ENCODE assay signal across 11 cellular contexts in the genomic region with DNA sequence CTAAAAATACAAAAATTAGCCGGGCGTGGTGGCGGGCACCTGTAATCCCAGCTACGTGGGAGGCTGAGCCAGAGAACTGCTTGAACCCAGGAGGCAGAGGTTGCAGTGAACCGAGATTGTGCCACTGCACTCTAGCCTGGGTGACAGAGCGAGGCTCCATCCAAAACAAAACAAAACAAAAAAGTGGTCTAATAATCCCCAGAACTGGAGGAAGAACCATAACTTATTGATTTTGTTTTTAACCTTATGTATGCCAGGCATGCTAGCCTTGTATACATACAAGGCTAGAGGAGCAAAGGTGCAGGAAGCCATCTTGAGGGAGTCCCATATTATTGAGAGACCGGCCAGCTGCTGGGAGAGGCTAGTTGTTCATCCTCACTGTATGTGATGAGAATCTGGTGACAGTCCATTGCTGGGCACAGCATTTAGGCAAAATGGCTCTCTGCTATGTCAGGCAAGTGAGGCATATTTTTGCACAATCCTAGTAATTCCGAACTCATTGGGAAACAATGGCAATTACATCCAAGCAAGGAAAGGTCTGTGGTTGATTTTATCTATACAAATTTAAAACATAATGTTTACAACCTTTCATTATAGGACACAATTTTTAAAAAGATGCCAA. TPM values are rescaled to one million over a fixed set of nuclear protein-coding genes. Genes with fewer than 3 reads are reported as not detected.
A peak's percentile ranks its signal among the peaks of the same experiment; 100 is the strongest.
DNase-seq lines count a peak whose midpoint lies in the region; ATAC-seq and TF ChIP-seq lines count a peak whose summit lies in the region.
"Had no signal": no experiment of that assay in that cellular context is flagged by ENCODE, and none has a peak within 500 bp of the region (broad histone marks: within the 10 kb centered on the region; RNA-seq: fewer than 3 reads in every experiment).

No MANE protein-coding gene starts in this region.

- H3K79me2 ChIP-seq in OCI-LY1 (ENCODE audit: insufficient read depth, low read length) = no peaks in the 10 kb centered on the region

- H3K4me3 ChIP-seq in OCI-LY1 (ENCODE audit: low read depth, low read length, poor library complexity, severe bottlenecking) (peak overlapping the region; percentile 61), prostate gland (no peak overlapping the region)

- H3K4me1 Mint-ChIP-seq in stimulated activated naive CD8-positive, alpha-beta T cell treated with anti-CD3 and anti-CD28 coated beads, Interleukin-15, Interleukin-2, amounts not matched to agents 100 ng/mL and 50 ng/mL, for 24 hours (ENCODE audit: low read depth) = peaks cover 18% of the 10 kb centered on the region
- peaks cover 24% of the 10 kb centered on the region for H3K4me1 Mint-ChIP-seq in stimulated activated naive CD8-positive, alpha-beta T cell treated with anti-CD3 and anti-CD28 coated beads, Interleukin-15, amount 100 ng/mL, for 72 hours
- peaks cover 26% of the 10 kb centered on the region for H3K4me1 Mint-ChIP-seq in brain

- peaks cover 3% of the 10 kb centered on the region for H3K27me3 Mint-ChIP-seq in stimulated activated naive CD8-positive, alpha-beta T cell treated with anti-CD3 and anti-CD28 coated beads, Interleukin-15, Interleukin-2, amounts not matched to agents 100 ng/mL and 50 ng/mL, for 24 hours
- H3K27me3 Mint-ChIP-seq in stimulated activated naive CD8-positive, alpha-beta T cell treated with anti-CD3 and anti-CD28 coated beads, Interleukin-15, amount 100 ng/mL, for 72 hours = no peaks in the 10 kb centered on the region
- H3K27me3 Mint-ChIP-seq in brain = peaks cover 6% of the 10 kb centered on the region

- H3K4me1 ChIP-seq in OCI-LY1 (ENCODE audit: insufficient read depth, low read length, severe bottlenecking) (peaks cover 23% of the 10 kb centered on the region), prostate gland (replicated peaks) (no peaks in the 10 kb centered on the region), foreskin keratinocyte (peaks cover 9% of the 10 kb centered on the region)

- H3F3A ChIP-seq in OCI-LY1 (ENCODE audit: insufficient read depth, low read length) = 0 out of 2 replicates have a peak, but pooled peaks cover 3% of the 10 kb centered on the region

- TF ChIP-seq CTCF in OCI-LY1 (IDR thresholded peaks at IDR 0.05; ENCODE audit: low read length) (no peak), brain (conservative IDR thresholded peaks at IDR 0.05) (no peak), prostate gland (IDR thresholded peaks at IDR 0.05) (no peak), foreskin keratinocyte (conservative IDR thresholded peaks at IDR 0.05) (no peak)

- H3K9me3 ChIP-seq in OCI-LY1 (ENCODE audit: low read length) (0 out of 2 replicates have a peak, but pooled peaks cover 6% of the 10 kb centered on the region), prostate gland (no peaks in the 10 kb centered on the region)
- H3K9me3 ChIP-seq: ascending aorta, esophagus muscularis mucosa had no signal

- DNase-seq in stimulated activated naive CD8-positive, alpha-beta T cell treated with anti-CD3 and anti-CD28 coated beads, Interleukin-15, amount 100 ng/mL, for 72 hours = no peak
- DNase-seq in kidney glomerular epithelial cell (lab: John Stamatoyannopoulos, UW) = no peak
- DNase-seq in prostate gland (ENCODE audit: low spot score) = no peak
- no peak for DNase-seq in activated gamma-delta T cell (lab: John Stamatoyannopoulos, UW)
- DNase-seq in foreskin keratinocyte = no peak

- ATAC-seq in stimulated activated naive CD8-positive, alpha-beta T cell treated with anti-CD3 and anti-CD28 coated beads, Interleukin-15, amount 100 ng/mL, for 72 hours = no peak
- ATAC-seq in foreskin keratinocyte = no peak

- no peaks in the 10 kb centered on the region for H3K36me3 ChIP-seq in OCI-LY1 (ENCODE audit: insufficient read depth, low read length)
- no peaks in the 10 kb centered on the region for H3K36me3 ChIP-seq in prostate gland
- H3K36me3 ChIP-seq: ascending aorta, esophagus muscularis mucosa had no signal

- H3K36me3 Mint-ChIP-seq in stimulated activated naive CD8-positive, alpha-beta T cell treated with anti-CD3 and anti-CD28 coated beads, Interleukin-15, Interleukin-2, amounts not matched to agents 100 ng/mL and 50 ng/mL, for 24 hours (ENCODE audit: low read depth) = no peaks in the 10 kb centered on the region
- H3K36me3 Mint-ChIP-seq in brain = no peaks in the 10 kb centered on the region

- WGBS in prostate gland = 97% methylated on average over 8 of the region's 8 CpGs

- no peaks in the 10 kb centered on the region for H3K9me3 Mint-ChIP-seq in stimulated activated naive CD8-positive, alpha-beta T cell treated with anti-CD3 and anti-CD28 coated beads, Interleukin-15, Interleukin-2, amounts not matched to agents 100 ng/mL and 50 ng/mL, for 24 hours
- no peaks in the 10 kb centered on the region for H3K9me3 Mint-ChIP-seq in stimulated activated naive CD8-positive, alpha-beta T cell treated with anti-CD3 and anti-CD28 coated beads, Interleukin-15, amount 100 ng/mL, for 72 hours
- peaks cover 0 to 11% (median 7%) of the 10 kb centered on the region in 5 experiments for H3K9me3 Mint-ChIP-seq in brain
- H3K9me3 Mint-ChIP-seq: activated T-cell treated with anti-CD3 and anti-CD28 coated beads, Interleukin-2, amount 50 U/mL, for 72 hours had no signal

- peak overlapping the region; percentile 64; the same call in 1 of the 2 replicates for H3K4me2 ChIP-seq in OCI-LY1 (ENCODE audit: low read length)

- H3K27me3 ChIP-seq in OCI-LY1 (ENCODE audit: insufficient read depth, low read length) = no peaks in the 10 kb centered on the region
- H3K27me3 ChIP-seq in prostate gland (replicated peaks; ENCODE audit: insufficient read depth) = no peaks in the 10 kb centered on the region
- H3K27me3 ChIP-seq in foreskin keratinocyte = no peaks in the 10 kb centered on the region
- H3K27me3 ChIP-seq: ascending aorta, esophagus muscularis mucosa had no signal

- no peak overlapping the region; the same call in 1 of the 2 replicates for H3K9ac ChIP-seq in OCI-LY1 (ENCODE audit: low read length)

- no peaks in the 10 kb centered on the region for H3K9me2 ChIP-seq in OCI-LY1 (ENCODE audit: low read depth, low read length)

- H3K27ac ChIP-seq in OCI-LY1 (ENCODE audit: low read depth, low read length, poor library complexity, severe bottlenecking) = peak overlapping the region; percentile 96
- peak overlapping the region in 1 of 2 donors; percentile 86 for H3K27ac ChIP-seq in prostate gland
- no peak overlapping the region for H3K27ac ChIP-seq in foreskin keratinocyte

- H3K4me3 Mint-ChIP-seq in stimulated activated naive CD8-positive, alpha-beta T cell treated with anti-CD3 and anti-CD28 coated beads, Interleukin-15, Interleukin-2, amounts not matched to agents 100 ng/mL and 50 ng/mL, for 24 hours = peak overlapping the region; percentile 17
- no peak overlapping the region for H3K4me3 Mint-ChIP-seq in stimulated activated naive CD8-positive, alpha-beta T cell treated with anti-CD3 and anti-CD28 coated beads, Interleukin-15, amount 100 ng/mL, for 72 hours
- peak overlapping the region in 3 of 5 experiments; percentile 10 to 59 (median 18) for H3K4me3 Mint-ChIP-seq in brain

- H4K20me1 ChIP-seq in OCI-LY1 (ENCODE audit: insufficient read depth, low read length) = no peaks in the 10 kb centered on the region

- intact Hi-C loops in prostate gland (cut with DNase I) = loop anchor here (10.0 kb wide), 1 partner anchor 50 kb away; a partner anchor contains a TSS

- H2AFZ ChIP-seq in OCI-LY1 (ENCODE audit: low read length) = no peak overlapping the region

- no peak overlapping the region for H3K27ac Mint-ChIP-seq in stimulated activated naive CD8-positive, alpha-beta T cell treated with anti-CD3 and anti-CD28 coated beads, Interleukin-15, Interleukin-2, amounts not matched to agents 100 ng/mL and 50 ng/mL, for 24 hours
- H3K27ac Mint-ChIP-seq in stimulated activated naive CD8-positive, alpha-beta T cell treated with anti-CD3 and anti-CD28 coated beads, Interleukin-15, amount 100 ng/mL, for 72 hours = peak overlapping the region in 1 of 2 donors; percentile 67
- H3K27ac Mint-ChIP-seq in brain = no peak overlapping the region

- TF ChIP-seq POLR2A in prostate gland (IDR thresholded peaks at IDR 0.05) = no peak

RNA-seq across cellular contexts. Expression of a gene that starts 18.0 kb away (rescaled TPM):
- polyA plus RNA-seq in brain (ENCODE audit: insufficient read depth, low read depth, low replicate concordance) (1.6 TPM), foreskin keratinocyte (4.2 and 5.1 TPM in 2 replicates)
- total RNA-seq in prostate gland (10 to 100 TPM in 1 of 2 donors, 1 to 10 TPM in 1; 8.9 to 16.6 TPM), foreskin keratinocyte (13.2 and 13.6 TPM in 2 replicates)

Comparison
In these comparisons a context has a peak if more than half of its experiments do, and no peak if none do; other contexts are left out.
1. H3K4me3 Mint-ChIP-seq: peak in stimulated activated naive CD8-positive, alpha-beta T cell treated with anti-CD3 and anti-CD28 coated beads, Interleukin-15, Interleukin-2, amounts not matched to agents 100 ng/mL and 50 ng/mL, for 24 hours (single experiment) and brain (3 of 5); none in stimulated activated naive CD8-positive, alpha-beta T cell treated with anti-CD3 and anti-CD28 coated beads, Interleukin-15, amount 100 ng/mL, for 72 hours (0 of 2).